In genomic region chr1:17239420-17239819, GRCh38 we compare ENCODE assay signal across 9 cellular contexts. TPM values are rescaled to one million over a fixed set of nuclear protein-coding genes. Genes with fewer than 3 reads are reported as not detected.
DNase-seq lines count a peak whose midpoint lies in the region; ATAC-seq and TF ChIP-seq lines count a peak whose summit lies in the region.
"Had no signal": no experiment of that assay in that cellular context is flagged by ENCODE, and none has a peak within 500 bp of the region (broad histone marks: within the 10 kb centered on the region; RNA-seq: fewer than 3 reads in every experiment).

No MANE protein-coding gene starts in this region.

- H3K9me3 Mint-ChIP-seq in activated naive CD4-positive, alpha-beta T cell treated with anti-CD3 and anti-CD28 coated beads, Interleukin-2, amount 10 ng/mL, durations not matched to agents 7 days and 5 days = no peaks in the 10 kb centered on the region

- no peak for ATAC-seq in HG03378 (IDR thresholded peaks at IDR 0.05; ENCODE audit: unreplicated experiment)

- no peaks in the 10 kb centered on the region for H3K27me3 ChIP-seq in HL-60 (ENCODE audit: insufficient read depth, poor library complexity, severe bottlenecking)
- H3K27me3 ChIP-seq: ovary had no signal

- no peak overlapping the region for H3K4me3 Mint-ChIP-seq in activated naive CD4-positive, alpha-beta T cell treated with anti-CD3 and anti-CD28 coated beads, Interleukin-2, amount 10 ng/mL, durations not matched to agents 7 days and 5 days

- TF ChIP-seq CTCF in HL-60 (IDR thresholded peaks at IDR 0.05; ENCODE audit: insufficient read depth, low read length) (no peak), choroid plexus epithelial cell (conservative IDR thresholded peaks at IDR 0.05; ENCODE audit: low read depth, low read length) (no peak)

- H3K36me3 Mint-ChIP-seq in activated naive CD4-positive, alpha-beta T cell treated with anti-CD3 and anti-CD28 coated beads, Interleukin-2, amount 10 ng/mL, durations not matched to agents 7 days and 5 days = no peaks in the 10 kb centered on the region

- DNase-seq in Daoy (ENCODE audit: low read depth) (peak; percentile 92), HL-60 (ENCODE audit: low read depth in 1 of 2, low spot score in 1 of 2) (peak; percentile 77 to 81), NOMO-1 treated with dmso at 0.1 percent for 144 hours (lab: John Stamatoyannopoulos, UW; ENCODE audit: unreplicated experiment) (peak; percentile 74), choroid plexus epithelial cell (ENCODE audit: low read depth) (peak; percentile 98), midbrain (lab: John Stamatoyannopoulos, UW) (peak; percentile 67)
- DNase-seq in activated naive CD4-positive, alpha-beta T cell treated with anti-CD3 and anti-CD28 coated beads, Interleukin-2, amount 10 ng/mL, durations not matched to agents 7 days and 5 days = no peak

- H3K4me3 ChIP-seq in HL-60 (replicated peaks; ENCODE audit: insufficient read depth, low read length) (no peak overlapping the region), choroid plexus epithelial cell (ENCODE audit: low read depth, low read length) (no peak overlapping the region)
- H3K4me3 ChIP-seq: ovary had no signal

- CTCF ChIA-PET in activated naive CD4-positive, alpha-beta T cell treated with anti-CD3 and anti-CD28 coated beads, Interleukin-2, amount 10 ng/mL, durations not matched to agents 7 days and 5 days (lab: Charles Lee) = interaction anchor here (1.3 to 8.0 kb wide), 2 partner anchors 110 to 115 kb away, joined by 3 to 148 read pairs; no protein-coding TSS in a partner anchor

- no peaks in the 10 kb centered on the region for H3K4me1 Mint-ChIP-seq in activated naive CD4-positive, alpha-beta T cell treated with anti-CD3 and anti-CD28 coated beads, Interleukin-2, amount 10 ng/mL, durations not matched to agents 7 days and 5 days

- H3K27ac ChIP-seq in HL-60 (replicated peaks) = no peak overlapping the region
- H3K27ac ChIP-seq: ovary had no signal

- H3K27ac Mint-ChIP-seq in activated naive CD4-positive, alpha-beta T cell treated with anti-CD3 and anti-CD28 coated beads, Interleukin-2, amount 10 ng/mL, durations not matched to agents 7 days and 5 days = no peak overlapping the region

- H3K27me3 Mint-ChIP-seq in activated naive CD4-positive, alpha-beta T cell treated with anti-CD3 and anti-CD28 coated beads, Interleukin-2, amount 10 ng/mL, durations not matched to agents 7 days and 5 days = peaks cover 24% of the 10 kb centered on the region

RNA-seq across cellular contexts. Expression of gene PADI3, which starts 9.5 kb away (rescaled TPM):
- total RNA-seq in Daoy (2014; rRNA removed; shearing (Covaris generic)) = 0.09 and 1.5 TPM in 2 replicates
- total RNA-seq: ovary; T-helper 2 cell treated with Interferon-gamma antibody and Interleukin-4, amounts not matched to agents 100 ng/mL and 5 ng/mL, for 36 hours had no signal

RNA-seq across cellular contexts. Expression of gene PADI1, which starts 34.5 kb away (rescaled TPM):
- total RNA-seq in Daoy (2014; rRNA removed; shearing (Covaris generic)) = 2.5 TPM in 1 of 2 replicates, not detected in the other
- total RNA-seq: T-helper 2 cell treated with Interferon-gamma antibody and Interleukin-4, amounts not matched to agents 100 ng/mL and 5 ng/mL, for 36 hours had no signal
